In the genomic region with DNA sequence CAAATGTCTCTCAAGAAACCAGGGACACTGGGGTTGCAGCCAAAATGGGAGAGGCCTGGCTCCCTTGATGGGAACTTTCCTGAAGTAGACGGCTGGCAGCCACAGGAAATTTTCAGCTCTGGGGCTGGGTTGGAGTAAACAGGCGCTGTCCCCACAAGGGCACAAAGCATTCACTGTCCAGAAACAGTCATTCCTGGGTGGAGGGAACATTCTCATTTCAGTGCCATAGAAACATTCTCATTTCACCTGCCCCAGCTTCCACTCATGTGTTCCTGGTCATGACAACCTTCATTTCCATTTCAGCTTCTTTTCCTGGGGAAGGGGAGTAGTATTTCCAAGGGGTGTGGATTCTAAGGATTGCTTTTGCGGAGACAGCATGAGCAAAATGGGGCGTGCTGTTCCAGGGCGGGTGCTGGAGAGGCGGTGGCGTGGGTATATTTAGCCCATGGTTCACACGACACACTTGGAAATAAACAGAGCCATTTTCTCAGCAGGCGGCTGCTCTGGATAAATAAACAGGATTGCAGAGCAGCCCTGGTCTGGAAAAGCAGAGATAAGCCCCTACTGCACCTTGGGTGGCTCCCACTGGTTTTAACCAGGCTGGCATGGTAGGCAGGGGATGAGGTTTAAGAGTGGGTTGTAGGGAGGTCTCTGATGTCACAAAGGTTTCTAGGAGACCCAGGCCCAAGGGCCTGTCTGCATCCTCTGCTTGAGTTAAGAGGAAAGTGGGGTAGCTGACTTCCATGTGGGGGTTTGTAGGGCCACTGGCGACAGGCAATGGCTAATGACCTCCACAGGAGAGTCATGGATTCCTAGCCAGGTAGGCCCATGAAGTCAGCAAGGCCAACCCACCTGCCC, we compare ENCODE assay signal across 10 cellular contexts. TPM values are rescaled to one million over a fixed set of nuclear protein-coding genes. Genes with fewer than 3 reads are reported as not detected.
DNase-seq lines count a peak whose midpoint lies in the region; ATAC-seq and TF ChIP-seq lines count a peak whose summit lies in the region.
"Had no signal": no experiment of that assay in that cellular context is flagged by ENCODE, and none has a peak within 500 bp of the region (broad histone marks: within the 10 kb centered on the region; RNA-seq: fewer than 3 reads in every experiment).

No MANE protein-coding gene starts in this region.

- peak in 1 of 2 donors; percentile 22 for TF ChIP-seq POLR2A in sigmoid colon (IDR thresholded peaks at IDR 0.05)

- DNase-seq in EH (ENCODE audit: low read depth), result peak; percentile 48
- no peak for DNase-seq in activated CD8-positive, alpha-beta T cell treated with anti-CD3 and anti-CD28 coated beads, Interleukin-2, amount 10 ng/mL, durations not matched to agents 7 days and 5 days
- peak; percentile 72 to 77 for DNase-seq in heart right ventricle
- peak; percentile 87 for DNase-seq in sigmoid colon
- DNase-seq in epidermal melanocyte (ENCODE audit: insufficient read length, low spot score), result no peak
- DNase-seq: stimulated activated CD4-positive, alpha-beta T cell treated with anti-CD3 and anti-CD28 coated beads, Interleukin-12 subunit alpha, Interleukin-12 subunit beta, amount 100 ng/mL, for 4 hours had no signal

- H3K9me3 ChIP-seq in heart right ventricle (no peaks in the 10 kb centered on the region), sigmoid colon (no peaks in the 10 kb centered on the region)

- CTCF ChIA-PET in activated CD8-positive, alpha-beta T cell treated with anti-CD3 and anti-CD28 coated beads, Interleukin-2, amount 10 ng/mL, durations not matched to agents 7 days and 5 days (lab: Charles Lee), result interaction anchor here (2.7 to 6.8 kb wide), 2 partner anchors 9 to 53 kb away, joined by 16 to 49 read pairs; a partner anchor contains a TSS

- ATAC-seq in activated CD8-positive, alpha-beta T cell treated with anti-CD3 and anti-CD28 coated beads, Interleukin-2, amount 10 ng/mL, durations not matched to agents 7 days and 5 days, result no peak
- ATAC-seq in heart right ventricle, result peak; percentile 51 to 85 (median 74)
- ATAC-seq in GM18498 (IDR thresholded peaks at IDR 0.05; ENCODE audit: unreplicated experiment), result no peak
- no peak for ATAC-seq in HG02610 (IDR thresholded peaks at IDR 0.05; ENCODE audit: unreplicated experiment)
- no peak for ATAC-seq in GM21528 (IDR thresholded peaks at IDR 0.05; ENCODE audit: low FRiP score, unreplicated experiment)

- H3K4me1 Mint-ChIP-seq in activated CD8-positive, alpha-beta T cell treated with anti-CD3 and anti-CD28 coated beads, Interleukin-2, amount 10 ng/mL, durations not matched to agents 7 days and 5 days (ENCODE audit: low read depth), result peaks cover 93% of the 10 kb centered on the region

- peak overlapping the region; percentile 80 for H3K27ac Mint-ChIP-seq in activated CD8-positive, alpha-beta T cell treated with anti-CD3 and anti-CD28 coated beads, Interleukin-2, amount 10 ng/mL, durations not matched to agents 7 days and 5 days

- TF ChIP-seq CTCF in heart right ventricle (IDR thresholded peaks at IDR 0.05) (no peak), sigmoid colon (IDR thresholded peaks at IDR 0.05) (no peak)

- peaks cover 71% of the 10 kb centered on the region for H3K36me3 Mint-ChIP-seq in activated CD8-positive, alpha-beta T cell treated with anti-CD3 and anti-CD28 coated beads, Interleukin-2, amount 10 ng/mL, durations not matched to agents 7 days and 5 days (ENCODE audit: low read depth)

- H3K4me1 ChIP-seq in heart right ventricle, result peaks cover 61 to 100% (median 99%) of the 10 kb centered on the region in 9 donors
- peaks cover 0 to 65% (median 58%) of the 10 kb centered on the region in 4 donors for H3K4me1 ChIP-seq in sigmoid colon

- POLR2A ChIA-PET in activated CD8-positive, alpha-beta T cell treated with anti-CD3 and anti-CD28 coated beads, Interleukin-2, amount 10 ng/mL, durations not matched to agents 7 days and 5 days (lab: Charles Lee), result interaction anchor here (10.0 kb wide), 1 partner anchor 48 kb away, joined by 193 read pairs; a partner anchor contains a TSS

- no peaks in the 10 kb centered on the region for H3K9me3 Mint-ChIP-seq in activated CD8-positive, alpha-beta T cell treated with anti-CD3 and anti-CD28 coated beads, Interleukin-2, amount 10 ng/mL, durations not matched to agents 7 days and 5 days (ENCODE audit: insufficient read depth)

- intact Hi-C loops in heart right ventricle (cut with DNase I) (loop anchor here in 4 of 10 donors (1.0 to 5.0 kb wide), 5 partner anchors 42 to 52 kb away; a partner anchor contains a TSS), sigmoid colon (cut with DNase I) (loop anchor here (2.0 kb wide), 2 partner anchors 28 to 42 kb away; no protein-coding TSS in a partner anchor)

- WGBS in heart right ventricle, 2 donors, result 21 to 25% methylated on average over 10 of the region's 10 CpGs
- WGBS in sigmoid colon, 2 donors, result 22 to 56% methylated on average over 10 of the region's 10 CpGs

- TF ChIP-seq EP300 in sigmoid colon (IDR thresholded peaks at IDR 0.05), result no peak

- no peaks in the 10 kb centered on the region for H3K27me3 ChIP-seq in heart right ventricle
- no peaks in the 10 kb centered on the region for H3K27me3 ChIP-seq in sigmoid colon

- no peaks in the 10 kb centered on the region for H3K27me3 Mint-ChIP-seq in activated CD8-positive, alpha-beta T cell treated with anti-CD3 and anti-CD28 coated beads, Interleukin-2, amount 10 ng/mL, durations not matched to agents 7 days and 5 days (ENCODE audit: low read depth)

- H3K27ac ChIP-seq in heart right ventricle (peak overlapping the region; percentile 86 to 96 (median 89)), sigmoid colon (peak overlapping the region; percentile 68 to 87 (median 76))

- H3K4me3 ChIP-seq in heart right ventricle (peak overlapping the region in 3 of 10 donors; percentile 6 to 17 (median 11)), sigmoid colon (no peak overlapping the region)

- H3K36me3 ChIP-seq in heart right ventricle, result peaks cover 0 to 29% (median under 1%) of the 10 kb centered on the region in 9 donors
- peaks cover 0 to 4% (median 2%) of the 10 kb centered on the region in 4 donors for H3K36me3 ChIP-seq in sigmoid colon

- H3K4me3 Mint-ChIP-seq in activated CD8-positive, alpha-beta T cell treated with anti-CD3 and anti-CD28 coated beads, Interleukin-2, amount 10 ng/mL, durations not matched to agents 7 days and 5 days, result no peak overlapping the region

RNA-seq across cellular contexts. Expression of a gene that starts 32.9 kb away (rescaled TPM):
- not detected for total RNA-seq in activated CD8-positive, alpha-beta T cell treated with anti-CD3 and anti-CD28 coated beads, Interleukin-2, amount 10 ng/mL, durations not matched to agents 7 days and 5 days
- total RNA-seq in heart right ventricle, result 10 to 100 TPM in 3 of 10 donors, 1 to 10 TPM in 7; 3.8 to 20.1 (median 7.5) TPM
- polyA plus RNA-seq in heart right ventricle, result 100 to 1,000 TPM in 1 of 2 donors, 10 to 100 TPM in 1; 30.4 to 103 TPM
- 1 to 10 TPM in 1 of 4 donors, not detected in 3; 1.1 TPM for total RNA-seq in sigmoid colon
- polyA plus RNA-seq in sigmoid colon, result 1 to 10 TPM in 2 of 3 donors, not detected in 1; 1.4 to 3.0 TPM
- total RNA-seq: LHCN-M2 had no signal

RNA-seq across cellular contexts. Expression of a gene that starts 52.1 kb away (rescaled TPM):
- total RNA-seq in activated CD8-positive, alpha-beta T cell treated with anti-CD3 and anti-CD28 coated beads, Interleukin-2, amount 10 ng/mL, durations not matched to agents 7 days and 5 days, result 10 to 100 TPM; 71.4 to 73.0 TPM
- 10 to 100 TPM; 34.7 to 97.4 (median 45.9) TPM for total RNA-seq in heart right ventricle
- 100 to 1,000 TPM in 1 of 2 donors, 10 to 100 TPM in 1; 35.2 to 128 TPM for polyA plus RNA-seq in heart right ventricle
- total RNA-seq in sigmoid colon, result 10 to 100 TPM; 53.2 to 71.3 (median 55.7) TPM
- polyA plus RNA-seq in sigmoid colon, result 10 to 100 TPM; 76.1 to 94.8 (median 78.7) TPM

Comparison
In these comparisons a context has a peak if more than half of its experiments do, and no peak if none do; other contexts are left out.
1. DNase-seq: peak in EH (single experiment), heart right ventricle (2 of 2) and sigmoid colon (single experiment); none in activated CD8-positive, alpha-beta T cell treated with anti-CD3 and anti-CD28 coated beads, Interleukin-2, amount 10 ng/mL, durations not matched to agents 7 days and 5 days (single experiment) and epidermal melanocyte (single experiment).
2. ATAC-seq: peak in heart right ventricle (8 of 8); none in activated CD8-positive, alpha-beta T cell treated with anti-CD3 and anti-CD28 coated beads, Interleukin-2, amount 10 ng/mL, durations not matched to agents 7 days and 5 days (single experiment), GM18498 (single experiment), HG02610 (single experiment) and GM21528 (single experiment).